In the genomic region with DNA sequence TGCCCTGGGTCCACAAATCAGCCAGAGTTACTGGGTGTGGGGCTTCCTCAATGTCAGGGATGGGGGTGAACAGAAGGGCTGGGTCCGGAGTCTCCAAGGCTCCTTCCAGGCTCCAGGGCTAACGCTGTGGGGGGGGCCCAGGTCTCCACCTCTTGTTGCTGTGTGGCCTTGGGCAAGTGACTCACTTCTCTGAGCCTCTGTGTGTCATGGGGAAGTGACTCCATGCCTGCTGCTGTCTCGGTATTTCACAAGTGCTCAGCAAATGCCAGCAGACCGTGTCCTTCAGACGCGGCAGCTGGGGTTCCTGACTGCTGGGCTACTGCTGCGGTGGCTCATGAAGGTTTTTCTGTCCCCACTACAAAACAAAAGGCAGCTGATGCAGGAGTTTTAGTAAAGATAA, we compare ENCODE assay signal across 13 cellular contexts. TPM values are rescaled to one million over a fixed set of nuclear protein-coding genes. Genes with fewer than 3 reads are reported as not detected.
DNase-seq lines count a peak whose midpoint lies in the region; ATAC-seq, FAIRE-seq and TF ChIP-seq lines count a peak whose summit lies in the region.
"Had no signal": no experiment of that assay in that cellular context is flagged by ENCODE, and none has a peak within 500 bp of the region (broad histone marks: within the 10 kb centered on the region; RNA-seq: fewer than 3 reads in every experiment).

No MANE protein-coding gene starts in this region.

- no peak for TF ChIP-seq RAD21 in A549 (conservative IDR thresholded peaks at IDR 0.05 in 1 of 2, IDR thresholded peaks at IDR 0.05 in 1 of 2)

- H3K4me3 Mint-ChIP-seq in mesothelial cell of epicardium = no peak overlapping the region
- H3K4me3 Mint-ChIP-seq: activated naive CD8-positive, alpha-beta T cell; CD8-positive, alpha-beta T cell had no signal

- H3K4me1 ChIP-seq in A549 (peaks cover 11% of the 10 kb centered on the region), smooth muscle cell (ENCODE audit: low read depth) (no peaks in the 10 kb centered on the region)

- TF ChIP-seq CTCF in A549 (IDR thresholded peaks at IDR 0.05) (no peak), RWPE1 (conservative IDR thresholded peaks at IDR 0.05; ENCODE audit: low read depth) (no peak), fibroblast of the aortic adventitia (IDR thresholded peaks at IDR 0.05; ENCODE audit: insufficient read depth, low read length) (no peak), smooth muscle cell (IDR thresholded peaks at IDR 0.05; ENCODE audit: borderline replicate concordance, insufficient read depth, poor library complexity, severe bottlenecking) (no peak), mesothelial cell of epicardium (IDR thresholded peaks at IDR 0.05; ENCODE audit: unreplicated experiment) (no peak)

- CTCF ChIA-PET in A549 (lab: Yijun Ruan, JAX) = no interaction called here
- CTCF ChIA-PET in RWPE1 (lab: Yijun Ruan, JAX) = no interaction called here

- no peaks in the 10 kb centered on the region for H3F3A ChIP-seq in smooth muscle cell (ENCODE audit: low read depth)

- peak overlapping the region; percentile 47 for H3K4me2 ChIP-seq in A549
- no peak overlapping the region for H3K4me2 ChIP-seq in smooth muscle cell

- no peaks in the 10 kb centered on the region for H3K27me3 ChIP-seq in smooth muscle cell (ENCODE audit: low read depth)

- POLR2A ChIA-PET in A549 (lab: Yijun Ruan, JAX) (no interaction called here), RWPE1 (lab: Yijun Ruan, JAX; ENCODE audit: low non-redundant PET) (no interaction called here)

- no peak for TF ChIP-seq POLR2A in A549 (IDR thresholded peaks at IDR 0.05; ENCODE audit: low read length)

- H3K4me3 ChIP-seq in A549 = no peak overlapping the region
- H3K4me3 ChIP-seq in fibroblast of the aortic adventitia (ENCODE audit: low read depth, low read length) = no peak overlapping the region
- no peak overlapping the region for H3K4me3 ChIP-seq in smooth muscle cell

- no peak for FAIRE-seq in A549 (lab: Jason Lieb, UNC)
- FAIRE-seq: endothelial cell of umbilical vein had no signal

- no peaks in the 10 kb centered on the region for H3K4me1 Mint-ChIP-seq in mesothelial cell of epicardium

- H3K9me3 Mint-ChIP-seq in mesothelial cell of epicardium = peaks cover 19% of the 10 kb centered on the region

- 23% methylated on average over 6 of the region's 7 CpGs for WGBS in A549 (ENCODE audit: missing lambda C conversion rate)
- WGBS in smooth muscle cell (ENCODE audit: low lambda C conversion rate) = 55% methylated on average over 7 of the region's 7 CpGs

- no peak overlapping the region for H2AFZ ChIP-seq in smooth muscle cell (ENCODE audit: low read depth)

- H4K20me1 ChIP-seq in smooth muscle cell (ENCODE audit: low read depth) = peaks cover 3% of the 10 kb centered on the region

- ATAC-seq in A549 (peak; percentile 64 to 80), GM18502 (IDR thresholded peaks at IDR 0.05; ENCODE audit: poor library complexity, unreplicated experiment) (no peak)
- ATAC-seq: CD8-positive, alpha-beta T cell; left ventricle myocardium superior had no signal

- no peaks in the 10 kb centered on the region for H3K36me3 Mint-ChIP-seq in mesothelial cell of epicardium
- H3K36me3 Mint-ChIP-seq: activated naive CD8-positive, alpha-beta T cell; CD8-positive, alpha-beta T cell had no signal

- H3K27me3 Mint-ChIP-seq in mesothelial cell of epicardium (ENCODE audit: low read depth) = peaks cover 20% of the 10 kb centered on the region

- H3K79me2 ChIP-seq in smooth muscle cell (ENCODE audit: low read depth) = no peaks in the 10 kb centered on the region

- TF ChIP-seq EP300 in A549 (IDR thresholded peaks at IDR 0.05) = no peak

- no peaks in the 10 kb centered on the region for H3K36me3 ChIP-seq in smooth muscle cell (ENCODE audit: low read depth)

- H3K9me3 ChIP-seq in A549 (peaks cover 21% of the 10 kb centered on the region), smooth muscle cell (replicated peaks; ENCODE audit: low read depth) (no peaks in the 10 kb centered on the region)

- DNase-seq in A549 (ENCODE audit: low read depth in 1 of 2, low spot score in 1 of 2) (peak; percentile 63 to 85), GM04504 (ENCODE audit: low read depth) (peak; percentile 29), RWPE1 (ENCODE audit: low spot score) (peak; percentile 51), fibroblast of the aortic adventitia (ENCODE audit: low read depth) (peak; percentile 3), smooth muscle cell (lab: John Stamatoyannopoulos, UW; ENCODE audit: unreplicated experiment) (no peak), mesothelial cell of epicardium (ENCODE audit: low spot score in 2 of 2, unreplicated experiment in 2 of 2) (no peak)
- DNase-seq in central memory CD4-positive, alpha-beta T cell = no peak
- DNase-seq: activated CD4-positive, alpha-beta T cell treated with anti-CD3 and anti-CD28 coated beads, Interleukin-2, amount 50 U/mL, for 1 hour; CD8-positive, alpha-beta T cell; left ventricle myocardium superior had no signal

- peak overlapping the region in 1 of 2 experiments; percentile 51; a peak in 2 of 6 replicates for H3K27ac ChIP-seq in A549
- no peak overlapping the region for H3K27ac ChIP-seq in RWPE1
- H3K27ac ChIP-seq in smooth muscle cell (ENCODE audit: low read depth) = no peak overlapping the region

- H3K27ac Mint-ChIP-seq in mesothelial cell of epicardium = no peak overlapping the region
- H3K27ac Mint-ChIP-seq: activated naive CD8-positive, alpha-beta T cell; CD8-positive, alpha-beta T cell had no signal

- no peak overlapping the region for H3K9ac ChIP-seq in smooth muscle cell (ENCODE audit: low read depth)

TF ChIP-seq in A549, 52 proteins besides CTCF, POLR2A, EP300 and RAD21:
- TF ChIP-seq FOSL2 (IDR thresholded peaks at IDR 0.05) = no peak
- TF ChIP-seq FOSL2 (CRISPR knock-in tag; IDR thresholded peaks at IDR 0.05) = peak; percentile 71
- TF ChIP-seq, protein P1, sequence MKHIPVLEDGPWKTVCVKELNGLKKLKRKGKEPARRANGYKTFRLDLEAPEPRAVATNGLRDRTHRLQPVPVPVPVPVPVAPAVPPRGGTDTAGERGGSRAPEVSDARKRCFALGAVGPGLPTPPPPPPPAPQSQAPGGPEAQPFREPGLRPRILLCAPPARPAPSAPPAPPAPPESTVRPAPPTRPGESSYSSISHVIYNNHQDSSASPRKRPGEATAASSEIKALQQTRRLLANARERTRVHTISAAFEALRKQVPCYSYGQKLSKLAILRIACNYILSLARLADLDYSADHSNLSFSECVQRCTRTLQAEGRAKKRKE (CRISPR knock-in tag; IDR thresholded peaks at IDR 0.05; ENCODE audit: low read depth) = no peak
- TF ChIP-seq RCOR1 (IDR thresholded peaks at IDR 0.05; ENCODE audit: low read depth, low read length) = no peak
- peak; percentile 59 for TF ChIP-seq ZFP36 (IDR thresholded peaks at IDR 0.05; ENCODE audit: borderline replicate concordance, partially characterized antibody)

RNA-seq across cellular contexts. Expression of a gene that starts 26.6 kb away (rescaled TPM):
- polyA plus RNA-seq in A549 (2011; rRNA removed) = 0.36 and 0.38 TPM in 2 replicates
- 0.66 and 0.96 TPM in 2 replicates for polyA plus RNA-seq in A549 (2012; cell fraction: cytosol; rRNA removed)
- 0.80 and 0.91 TPM in 2 replicates for polyA plus RNA-seq in A549 (2012; cell fraction: nucleus; rRNA removed)
- 1.4 to 1.6 TPM (median 1.4 TPM) in 3 replicates for polyA plus RNA-seq in A549 (2017; fragmentation: RNase III; extraction: RNeasy Plus Mini Kit Qiagen cat#74134 plus additional on column Dnase treatment)
- polyA minus RNA-seq in A549 (2011; rRNA and poly(A)+ RNA removed) = 0.17 and 0.58 TPM in 2 replicates
- not detected in 2 replicates for total RNA-seq in fibroblast of the aortic adventitia (ENCODE audit: low replicate concordance)
- 2.4 and 4.9 TPM in 2 replicates for total RNA-seq in smooth muscle cell
- polyA plus RNA-seq in smooth muscle cell = 2.1 and 4.3 TPM in 2 replicates
- 15.1 to 16.8 TPM (median 15.4 TPM) in 3 replicates for total RNA-seq in mesothelial cell of epicardium
- total RNA-seq: CD8-positive, alpha-beta T cell had no signal

Comparison
In these comparisons a context has a peak if more than half of its experiments do, and no peak if none do; other contexts are left out.
1. DNase-seq: peak in A549 (2 of 2), GM04504 (single experiment), RWPE1 (single experiment) and fibroblast of the aortic adventitia (single experiment); none in central memory CD4-positive, alpha-beta T cell (single experiment), smooth muscle cell (single experiment) and mesothelial cell of epicardium (0 of 2).